11 cellular contexts compared by ENCODE assay signal in the genomic region with DNA sequence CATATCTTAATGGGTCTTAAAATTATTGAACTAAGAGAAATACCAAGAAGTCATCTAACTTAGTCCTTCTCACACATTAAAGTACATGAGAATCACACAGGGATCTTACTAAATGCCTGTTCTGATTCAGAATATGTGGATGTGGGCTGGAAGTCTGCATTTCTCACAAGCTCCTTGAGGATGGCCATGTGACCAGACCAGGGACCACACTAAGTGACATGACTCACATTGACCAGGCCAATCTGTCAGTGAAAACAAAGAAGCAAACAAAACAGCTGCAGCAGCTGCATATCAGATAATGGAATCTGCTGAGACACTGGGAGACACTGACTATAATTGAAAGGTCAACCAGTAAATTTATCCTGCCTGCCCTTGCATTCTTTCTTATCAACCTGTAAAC.
DNase-seq lines count a peak whose midpoint lies in the region; ATAC-seq and TF ChIP-seq lines count a peak whose summit lies in the region.
"Had no signal": no experiment of that assay in that cellular context is flagged by ENCODE, and none has a peak within 500 bp of the region (broad histone marks: within the 10 kb centered on the region; RNA-seq: fewer than 3 reads in every experiment).

No MANE protein-coding gene starts in this region.

- peaks cover 0 to 23% of the 10 kb centered on the region in 2 donors for H3K9me3 ChIP-seq in left lung

- H3K27me3 Mint-ChIP-seq in activated CD8-positive, alpha-beta T cell treated with anti-CD3 and anti-CD28 coated beads for 36 hours = peaks cover 2% of the 10 kb centered on the region
- H3K27me3 Mint-ChIP-seq: natural killer cell treated with Interleukin-12 subunit alpha and Interleukin-12 subunit beta and Interleukin-15 and Interleukin-18, amount 100 ng/mL, for 72 hours had no signal

- TF ChIP-seq CTCF in brain microvascular endothelial cell (IDR thresholded peaks at IDR 0.05; ENCODE audit: low read depth, low read length, missing control alignments) = no peak
- TF ChIP-seq CTCF in left lung (IDR thresholded peaks at IDR 0.05) = no peak
- no peak for TF ChIP-seq CTCF in activated CD8-positive, alpha-beta T cell treated with anti-CD3 and anti-CD28 coated beads for 36 hours (IDR thresholded peaks at IDR 0.05)

- H3K4me3 Mint-ChIP-seq in activated CD8-positive, alpha-beta T cell treated with anti-CD3 and anti-CD28 coated beads for 36 hours = no peak overlapping the region
- H3K4me3 Mint-ChIP-seq: natural killer cell treated with Interleukin-12 subunit alpha and Interleukin-12 subunit beta and Interleukin-15 and Interleukin-18, amount 100 ng/mL, for 72 hours had no signal

- DNase-seq in AG08395 (ENCODE audit: low spot score) = peak; percentile 73
- peak; percentile 95 for DNase-seq in brain microvascular endothelial cell
- DNase-seq in left lung = no peak
- DNase-seq in activated CD8-positive, alpha-beta T cell treated with anti-CD3 and anti-CD28 coated beads for 36 hours = no peak
- no peak for DNase-seq in NCI-H2107 (lab: John Stamatoyannopoulos, UW)
- DNase-seq in DMS 273 (lab: John Stamatoyannopoulos, UW; ENCODE audit: unreplicated experiment) = no peak
- DNase-seq: activated gamma-delta T cell treated with Interleukin-2 at 50 U/mL for 16 hours, H7 had no signal

- no peaks in the 10 kb centered on the region for H3K36me3 Mint-ChIP-seq in activated CD8-positive, alpha-beta T cell treated with anti-CD3 and anti-CD28 coated beads for 36 hours (ENCODE audit: low read depth)
- H3K36me3 Mint-ChIP-seq: natural killer cell treated with Interleukin-12 subunit alpha and Interleukin-12 subunit beta and Interleukin-15 and Interleukin-18, amount 100 ng/mL, for 72 hours had no signal

- CTCF ChIA-PET in activated CD8-positive, alpha-beta T cell treated with anti-CD3 and anti-CD28 coated beads for 36 hours (lab: Charles Lee) = no interaction called here

- H3K9me3 Mint-ChIP-seq in activated CD8-positive, alpha-beta T cell treated with anti-CD3 and anti-CD28 coated beads for 36 hours = no peaks in the 10 kb centered on the region

- ATAC-seq in HG02852 (IDR thresholded peaks at IDR 0.05; ENCODE audit: unreplicated experiment) (peak; percentile 52), left lung (peak; percentile 34), GM21447 (IDR thresholded peaks at IDR 0.05; ENCODE audit: unreplicated experiment) (no peak)
- ATAC-seq in activated CD8-positive, alpha-beta T cell treated with anti-CD3 and anti-CD28 coated beads for 36 hours = no peak
- ATAC-seq: natural killer cell treated with Interleukin-12 subunit alpha and Interleukin-12 subunit beta and Interleukin-15 and Interleukin-18, amount 100 ng/mL, for 72 hours had no signal

- no peak overlapping the region for H3K27ac Mint-ChIP-seq in activated CD8-positive, alpha-beta T cell treated with anti-CD3 and anti-CD28 coated beads for 36 hours
- H3K27ac Mint-ChIP-seq: natural killer cell treated with Interleukin-12 subunit alpha and Interleukin-12 subunit beta and Interleukin-15 and Interleukin-18, amount 100 ng/mL, for 72 hours had no signal

- H3K4me3 ChIP-seq in brain microvascular endothelial cell (ENCODE audit: low read depth, low read length) = no peak overlapping the region
- H3K4me3 ChIP-seq in left lung = no peak overlapping the region

- no peaks in the 10 kb centered on the region for H3K4me1 ChIP-seq in left lung

- H3K4me1 Mint-ChIP-seq in activated CD8-positive, alpha-beta T cell treated with anti-CD3 and anti-CD28 coated beads for 36 hours (ENCODE audit: low read depth) = no peaks in the 10 kb centered on the region

- in situ Hi-C loops in brain microvascular endothelial cell (cut with HindIII; ENCODE audit: low pct_ligation_motif_present, low sequenced_read_pairs) = no loop called here

- intact Hi-C loops in left lung (cut with DNase I) = no loop called here
- intact Hi-C loops in activated CD8-positive, alpha-beta T cell treated with anti-CD3 and anti-CD28 coated beads for 36 hours (cut with micrococcal nuclease) = no loop called here

- H3K36me3 ChIP-seq in brain microvascular endothelial cell (replicated peaks) (no peaks in the 10 kb centered on the region), left lung (no peaks in the 10 kb centered on the region)

- H3K27ac ChIP-seq in brain microvascular endothelial cell (peak overlapping the region; percentile 55), left lung (no peak overlapping the region)

- H3K27me3 ChIP-seq in brain microvascular endothelial cell (replicated peaks) (no peaks in the 10 kb centered on the region), left lung (no peaks in the 10 kb centered on the region)

- POLR2A ChIA-PET in activated CD8-positive, alpha-beta T cell treated with anti-CD3 and anti-CD28 coated beads for 36 hours (lab: Charles Lee) = no interaction called here

Comparison
In these comparisons a context has a peak if more than half of its experiments do, and no peak if none do; other contexts are left out.
1. DNase-seq: peak in AG08395 (single experiment) and brain microvascular endothelial cell (single experiment); none in left lung (0 of 2), activated CD8-positive, alpha-beta T cell treated with anti-CD3 and anti-CD28 coated beads for 36 hours (single experiment), NCI-H2107 (single experiment) and DMS 273 (single experiment).
2. ATAC-seq: peak in HG02852 (single experiment) and left lung (single experiment); none in activated CD8-positive, alpha-beta T cell treated with anti-CD3 and anti-CD28 coated beads for 36 hours (single experiment) and GM21447 (single experiment).